Comparison of ENCODE assay signal across 8 cellular contexts in the genomic region with DNA sequence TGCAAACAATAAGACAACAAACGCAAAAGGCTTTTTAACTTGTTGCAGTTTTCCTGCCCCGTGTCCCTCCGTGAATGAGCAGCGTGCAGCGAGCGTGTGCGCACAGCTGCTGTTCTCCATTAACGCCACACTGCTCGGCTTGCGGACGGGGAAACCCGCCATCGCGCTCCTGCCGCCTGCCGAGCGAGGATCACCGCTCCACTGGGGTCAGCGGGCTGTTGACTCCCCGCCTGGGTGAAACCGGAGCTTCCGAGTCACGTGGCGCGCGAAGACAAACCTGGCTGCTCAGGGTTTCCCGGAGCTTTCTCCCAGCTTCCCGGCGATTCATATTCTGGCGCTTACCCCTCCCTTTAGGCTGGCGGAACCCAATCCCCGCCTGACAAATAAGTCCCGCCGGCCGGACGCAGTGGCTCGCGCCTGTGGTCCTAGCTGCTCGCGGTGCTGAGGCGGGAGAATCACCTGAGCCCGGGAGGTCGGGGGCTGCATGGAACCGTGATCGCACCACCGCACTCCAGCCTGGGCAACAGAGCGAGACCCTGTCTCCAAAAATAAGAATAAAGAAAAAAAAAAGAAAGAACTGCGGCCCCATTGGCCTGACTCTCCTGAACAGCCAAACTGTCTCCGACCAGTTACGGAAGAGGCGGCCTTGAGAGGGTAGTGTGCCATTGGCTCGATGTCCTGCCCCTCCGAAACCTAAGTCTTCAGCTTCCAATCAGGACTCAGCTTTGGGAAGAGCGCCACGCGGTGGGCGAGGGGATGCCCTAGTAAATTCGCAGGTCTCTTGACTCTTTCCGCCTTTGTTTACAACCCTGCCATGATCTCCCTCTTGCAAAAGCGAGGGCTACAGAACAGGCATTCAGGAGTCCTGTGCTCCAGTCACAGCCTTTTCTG. TPM values are rescaled to one million over a fixed set of nuclear protein-coding genes. Genes with fewer than 3 reads are reported as not detected.
DNase-seq lines count a peak whose midpoint lies in the region; ATAC-seq, FAIRE-seq and TF ChIP-seq lines count a peak whose summit lies in the region.

A gene with protein sequence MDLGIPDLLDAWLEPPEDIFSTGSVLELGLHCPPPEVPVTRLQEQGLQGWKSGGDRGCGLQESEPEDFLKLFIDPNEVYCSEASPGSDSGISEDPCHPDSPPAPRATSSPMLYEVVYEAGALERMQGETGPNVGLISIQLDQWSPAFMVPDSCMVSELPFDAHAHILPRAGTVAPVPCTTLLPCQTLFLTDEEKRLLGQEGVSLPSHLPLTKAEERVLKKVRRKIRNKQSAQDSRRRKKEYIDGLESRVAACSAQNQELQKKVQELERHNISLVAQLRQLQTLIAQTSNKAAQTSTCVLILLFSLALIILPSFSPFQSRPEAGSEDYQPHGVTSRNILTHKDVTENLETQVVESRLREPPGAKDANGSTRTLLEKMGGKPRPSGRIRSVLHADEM (plus strand): TSS at position 794 of the 891 bp plus-strand sequence. CDS start 624 bp downstream, outside the sequence.

- TF ChIP-seq POLR2A in upper lobe of left lung (IDR thresholded peaks at IDR 0.05): peak in 3 of 4 donors; percentile 83 to 88 (median 86)

- peak within 1 kb of the TSS; percentile 29 to 47 (median 42) for H3K4me3 ChIP-seq in pancreas
- peak within 1 kb of the TSS; percentile 27 to 62 (median 57) for H3K4me3 ChIP-seq in upper lobe of left lung

- FAIRE-seq in pancreas (lab: Jason Lieb, UNC): no peak

- no peaks in the 10 kb centered on the region for H3K27me3 ChIP-seq in pancreas
- no peaks in the 10 kb centered on the region for H3K27me3 ChIP-seq in upper lobe of left lung

- peak; percentile 74 for ATAC-seq in HG02678 (IDR thresholded peaks at IDR 0.05; ENCODE audit: unreplicated experiment)
- ATAC-seq in Right ventricle myocardium superior (ENCODE audit: poor library complexity): peak; percentile 87
- peak; percentile 79 to 87 (median 82) for ATAC-seq in pancreas
- peak; percentile 93 to 95 for ATAC-seq in upper lobe of left lung (ENCODE audit: low FRiP score in 2 of 2)

- intact Hi-C loops in Right ventricle myocardium superior (cut with DNase I) (no loop called here), pancreas (cut with DNase I) (no loop called here)

- TF ChIP-seq EP300 in upper lobe of left lung (IDR thresholded peaks at IDR 0.05): peak in 1 of 4 donors; percentile 23

- no peaks in the 10 kb centered on the region for H3K36me3 ChIP-seq in pancreas
- H3K36me3 ChIP-seq in upper lobe of left lung: no peaks in the 10 kb centered on the region

- H3K27ac ChIP-seq in pancreas: peak within 1 kb of the TSS; percentile 82 to 94 (median 88)
- H3K27ac ChIP-seq in upper lobe of left lung: peak within 1 kb of the TSS; percentile 81 to 97 (median 86)

- H3K9me3 ChIP-seq in pancreas: no peaks in the 10 kb centered on the region
- no peaks in the 10 kb centered on the region for H3K9me3 ChIP-seq in upper lobe of left lung

- TF ChIP-seq CTCF in GM12873 (IDR thresholded peaks at IDR 0.05; ENCODE audit: insufficient read depth, low read depth, low read length, missing control alignments): peak; percentile 53
- TF ChIP-seq CTCF in pancreas (IDR thresholded peaks at IDR 0.05): peak in 1 of 4 donors; percentile 12
- TF ChIP-seq CTCF in upper lobe of left lung (IDR thresholded peaks at IDR 0.05): peak; percentile 23 to 52 (median 42)

- WGBS in pancreas, 2 donors: 0% methylated on average over 60 of the region's 60 CpGs
- WGBS in upper lobe of left lung, 2 donors: 0 to 1% methylated on average over 41 to 45 of the region's 60 CpGs

- H3K4me1 ChIP-seq in pancreas (peaks cover 3 to 25% (median 5%) of the 10 kb centered on the region in 3 donors), upper lobe of left lung (peaks cover 37 to 55% (median 40%) of the 10 kb centered on the region in 4 donors)

- DNase-seq in NCI-H1105 (lab: John Stamatoyannopoulos, UW) (peak; percentile 98), SKM-1 (lab: John Stamatoyannopoulos, UW; ENCODE audit: unreplicated experiment) (peak; percentile 100), Right ventricle myocardium superior (peak; percentile 94), pancreas (peak; percentile 92 to 95 (median 94)), upper lobe of left lung (peak; percentile 93 to 96)
- peak; percentile 60 for DNase-seq in activated naive CD8-positive, alpha-beta T cell treated with anti-CD3 and anti-CD28 coated beads, Interleukin-2, amount 50 U/mL, for 16 hours (ENCODE audit: low read depth, low spot score)

RNA-seq across cellular contexts. Expression of the gene that starts here (rescaled TPM):
- total RNA-seq in Right ventricle myocardium superior: 4.1 TPM
- 10 to 100 TPM in 2 of 6 donors, 1 to 10 TPM in 4; 6.5 to 13.2 (median 8.0) TPM for total RNA-seq in pancreas
- polyA plus RNA-seq in pancreas: 10 to 100 TPM; 13.3 to 19.6 TPM
- 10 to 100 TPM in 3 of 6 donors, 1 to 10 TPM in 3; 4.7 to 17.4 (median 9.4) TPM for total RNA-seq in upper lobe of left lung

Comparison
In these comparisons a context has a peak if more than half of its experiments do, and no peak if none do; other contexts are left out.
1. Peak in every context shown above with its lines: DNase-seq, ATAC-seq, H3K4me3 ChIP-seq and H3K27ac ChIP-seq.